ENCODE assay signal across 23 cellular contexts in genomic region chr3:63878394-63879089, GRCh38. TPM values are rescaled to one million over a fixed set of nuclear protein-coding genes. Genes with fewer than 3 reads are reported as not detected.
DNase-seq lines count a peak whose midpoint lies in the region; ATAC-seq, FAIRE-seq and TF ChIP-seq lines count a peak whose summit lies in the region.
"Had no signal": no experiment of that assay in that cellular context is flagged by ENCODE, and none has a peak within 500 bp of the region (broad histone marks: within the 10 kb centered on the region; RNA-seq: fewer than 3 reads in every experiment).

No MANE protein-coding gene starts in this region.

- H4K20me1 ChIP-seq in GM23248 (ENCODE audit: insufficient read depth): peaks cover 35% of the 10 kb centered on the region
- H4K20me1 ChIP-seq in HepG2 (ENCODE audit: insufficient read depth, low read length): peaks cover 10% of the 10 kb centered on the region

- H3K4me1 ChIP-seq in CD4-positive, alpha-beta memory T cell (ENCODE audit: insufficient read depth, low read length): peaks cover 46% of the 10 kb centered on the region
- H3K4me1 ChIP-seq in GM23248 (ENCODE audit: insufficient read depth): peaks cover 15% of the 10 kb centered on the region
- peaks cover 45% of the 10 kb centered on the region for H3K4me1 ChIP-seq in HepG2 (ENCODE audit: insufficient read depth, low read length)
- peaks cover 13% of the 10 kb centered on the region for H3K4me1 ChIP-seq in BE2C

- 75 to 80% methylated on average over 2 of the region's 2 CpGs for WGBS in GM23248 (ENCODE audit: low coverage in 1 of 2, low lambda C conversion rate in 2 of 2, missing lambda C conversion rate in 2 of 2), 2 experiments
- 78% methylated on average over 2 of the region's 2 CpGs for WGBS in HepG2 (ENCODE audit: low lambda C conversion rate)

- in situ Hi-C loops in GM23248 (cut with MboI): no loop called here
- in situ Hi-C loops in HepG2 (cut with HindIII; ENCODE audit: extremely low pct_ligation_motif_present, low pct_unique_long_range_greater_than_20kb): no loop called here

- no peaks in the 10 kb centered on the region for H3K36me3 ChIP-seq in CD4-positive, alpha-beta memory T cell (ENCODE audit: insufficient read depth, low read length)
- H3K36me3 ChIP-seq in GM23248 (ENCODE audit: low read depth): no peaks in the 10 kb centered on the region
- H3K36me3 ChIP-seq in HepG2 (replicated peaks in 1 of 2; ENCODE audit: control insufficient read depth in 1 of 2, insufficient read depth in 2 of 2, low read length in 2 of 2): no peaks in the 10 kb centered on the region
- H3K36me3 ChIP-seq in BE2C: no peaks in the 10 kb centered on the region
- H3K36me3 ChIP-seq: gastrocnemius medialis, MG63 had no signal

- POLR2A ChIA-PET in CD4-positive, alpha-beta memory T cell (lab: Charles Lee; ENCODE audit: partially characterized antibody): no interaction called here
- POLR2A ChIA-PET in activated CD8-positive, alpha-beta T cell treated with anti-CD3 and anti-CD28 coated beads, Interleukin-2, amount 10 ng/mL, durations not matched to agents 7 days and 5 days (lab: Charles Lee): no interaction called here
- POLR2A ChIA-PET in HepG2 (lab: Yijun Ruan, JAX): no interaction called here

- H3K9me3 Mint-ChIP-seq in CD4-positive, alpha-beta memory T cell: no peaks in the 10 kb centered on the region
- H3K9me3 Mint-ChIP-seq in activated CD8-positive, alpha-beta T cell treated with anti-CD3 and anti-CD28 coated beads, Interleukin-2, amount 10 ng/mL, durations not matched to agents 7 days and 5 days (ENCODE audit: insufficient read depth): no peaks in the 10 kb centered on the region
- H3K9me3 Mint-ChIP-seq: H9, nephron had no signal

- H3K4me1 Mint-ChIP-seq in CD4-positive, alpha-beta memory T cell: peaks cover 54 to 87% (median 64%) of the 10 kb centered on the region in 4 donors
- H3K4me1 Mint-ChIP-seq in activated CD8-positive, alpha-beta T cell treated with anti-CD3 and anti-CD28 coated beads, Interleukin-2, amount 10 ng/mL, durations not matched to agents 7 days and 5 days (ENCODE audit: low read depth): peaks cover 30% of the 10 kb centered on the region

- peak; percentile 44 for ATAC-seq in activated CD8-positive, alpha-beta T cell treated with anti-CD3 and anti-CD28 coated beads, Interleukin-2, amount 10 ng/mL, durations not matched to agents 7 days and 5 days
- ATAC-seq in HepG2: peak; percentile 66
- no peak for ATAC-seq in GM18870 (IDR thresholded peaks at IDR 0.05; ENCODE audit: unreplicated experiment)
- ATAC-seq: gastrocnemius medialis had no signal

- TF ChIP-seq EP300 in HepG2 (IDR thresholded peaks at IDR 0.05; ENCODE audit: low read depth in 2 of 2, low read length in 2 of 2): no peak
- TF ChIP-seq EP300 in HepG2 (CRISPR knock-in tag; IDR thresholded peaks at IDR 0.05; ENCODE audit: borderline replicate concordance): no peak

- DNase-seq in CD4-positive, alpha-beta memory T cell: no peak
- DNase-seq in GM23248 (no peak), HepG2 (ENCODE audit: low spot score) (peak; percentile 40), NCI-H2196 (lab: John Stamatoyannopoulos, UW; ENCODE audit: unreplicated experiment) (no peak), BE2C (no peak), H54 (ENCODE audit: insufficient read length, low spot score) (no peak)
- DNase-seq in activated CD8-positive, alpha-beta T cell treated with anti-CD3 and anti-CD28 coated beads, Interleukin-2, amount 10 ng/mL, durations not matched to agents 7 days and 5 days: no peak
- DNase-seq: caudate nucleus; gastrocnemius medialis; GF-D8; H9; NCI-H187 treated with DMSO at 0.1 percent for 48 hours; NCI-H446; NK-92 treated with Interleukin-12 subunit alpha and Interleukin-12 subunit beta, amount 100 ng/mL, for 24 hours; psoas muscle; stimulated activated CD4-positive, alpha-beta T cell treated with anti-CD3 and anti-CD28 coated beads, Interleukin-4, amount 100 ng/mL, for 24 hours had no signal

- no peaks in the 10 kb centered on the region for H3K27me3 ChIP-seq in CD4-positive, alpha-beta memory T cell (ENCODE audit: insufficient read depth, low read length)
- no peaks in the 10 kb centered on the region for H3K27me3 ChIP-seq in GM23248 (replicated peaks; ENCODE audit: insufficient read depth)
- no peaks in the 10 kb centered on the region for H3K27me3 ChIP-seq in HepG2 (ENCODE audit: control insufficient read depth in 1 of 2, insufficient read depth in 2 of 2, low read length in 2 of 2)
- no peaks in the 10 kb centered on the region for H3K27me3 ChIP-seq in BE2C
- H3K27me3 ChIP-seq: gastrocnemius medialis, MG63 had no signal

- no peaks in the 10 kb centered on the region for H3K36me3 Mint-ChIP-seq in CD4-positive, alpha-beta memory T cell
- peaks cover 17% of the 10 kb centered on the region for H3K36me3 Mint-ChIP-seq in activated CD8-positive, alpha-beta T cell treated with anti-CD3 and anti-CD28 coated beads, Interleukin-2, amount 10 ng/mL, durations not matched to agents 7 days and 5 days (ENCODE audit: low read depth)

- TF ChIP-seq POLR2A in HepG2 (IDR thresholded peaks at IDR 0.05; ENCODE audit: insufficient read depth in 1 of 2, low read depth in 2 of 2, low read length in 2 of 2) (no peak), H54 (IDR thresholded peaks at IDR 0.05; ENCODE audit: low read depth, low read length) (no peak)

- H3K4me2 ChIP-seq in GM23248 (ENCODE audit: unreplicated experiment): peak overlapping the region; percentile 18
- H3K4me2 ChIP-seq in HepG2 (ENCODE audit: low read depth, low read length): no peak overlapping the region
- H3K4me2 ChIP-seq: smooth muscle cell had no signal

- H3K27ac Mint-ChIP-seq in CD4-positive, alpha-beta memory T cell: peak overlapping the region; percentile 2 to 54 (median 8)
- peak overlapping the region; percentile 36 for H3K27ac Mint-ChIP-seq in activated CD8-positive, alpha-beta T cell treated with anti-CD3 and anti-CD28 coated beads, Interleukin-2, amount 10 ng/mL, durations not matched to agents 7 days and 5 days

- H3K9me2 ChIP-seq in GM23248 (ENCODE audit: insufficient read depth): no peaks in the 10 kb centered on the region

- intact Hi-C loops in CD4-positive, alpha-beta memory T cell (cut with micrococcal nuclease): no loop called here
- intact Hi-C loops in HepG2 (cut with micrococcal nuclease; ENCODE audit: unreplicated experiment): no loop called here

- peaks cover 4% of the 10 kb centered on the region; the same call in 1 of the 2 replicates for H3F3A ChIP-seq in GM23248 (ENCODE audit: insufficient read depth)

- H2AFZ ChIP-seq in GM23248 (no peak overlapping the region), HepG2 (ENCODE audit: low read length) (no peak overlapping the region)

- H3K79me2 ChIP-seq in GM23248 (ENCODE audit: insufficient read depth) (peaks cover 100% of the 10 kb centered on the region), HepG2 (ENCODE audit: insufficient read depth, low read length) (peaks cover 39% of the 10 kb centered on the region)

- no peaks in the 10 kb centered on the region for H3K27me3 Mint-ChIP-seq in CD4-positive, alpha-beta memory T cell
- no peaks in the 10 kb centered on the region for H3K27me3 Mint-ChIP-seq in activated CD8-positive, alpha-beta T cell treated with anti-CD3 and anti-CD28 coated beads, Interleukin-2, amount 10 ng/mL, durations not matched to agents 7 days and 5 days (ENCODE audit: low read depth)

- H3K27ac ChIP-seq in CD4-positive, alpha-beta memory T cell (ENCODE audit: low read depth, low read length): no peak overlapping the region
- H3K27ac ChIP-seq in GM23248 (no peak overlapping the region), HepG2 (ENCODE audit: extremely low read length, insufficient read depth, low read length) (no peak overlapping the region)
- H3K27ac ChIP-seq: gastrocnemius medialis, psoas muscle had no signal

- no TSS peak for BruUV-seq in HepG2 (replicated peaks; lab: Mats Ljungman, UMichigan)

- FAIRE-seq in HepG2 (lab: Jason Lieb, UNC) (no peak), H54 (lab: Jason Lieb, UNC) (no peak)

- no peak for TF ChIP-seq RAD21 in HepG2 (CRISPR knock-in tag; IDR thresholded peaks at IDR 0.05)

- H3K4me3 ChIP-seq in CD4-positive, alpha-beta memory T cell (ENCODE audit: low read length in 2 of 2): no peak overlapping the region
- no peak overlapping the region for H3K4me3 ChIP-seq in GM23248
- no peak overlapping the region for H3K4me3 ChIP-seq in HepG2 (replicated peaks in 1 of 3; ENCODE audit: insufficient read depth in 1 of 3, low read depth in 2 of 3, low read length in 3 of 3)
- H3K4me3 ChIP-seq in BE2C (ENCODE audit: low read depth, low read length): no peak overlapping the region
- H3K4me3 ChIP-seq: gastrocnemius medialis, MG63, psoas muscle, smooth muscle cell had no signal

- TF ChIP-seq CTCF in HepG2 (CRISPR knock-in tag; IDR thresholded peaks at IDR 0.05) (no peak), BE2C (IDR thresholded peaks at IDR 0.05; ENCODE audit: low read depth, low read length) (no peak)

- CTCF ChIA-PET in CD4-positive, alpha-beta memory T cell (lab: Charles Lee; ENCODE audit: partially characterized antibody): interaction anchor here (1.7 kb wide), 1 partner anchor 20 kb away, joined by 4 read pairs; no protein-coding TSS in a partner anchor
- CTCF ChIA-PET in activated CD8-positive, alpha-beta T cell treated with anti-CD3 and anti-CD28 coated beads, Interleukin-2, amount 10 ng/mL, durations not matched to agents 7 days and 5 days (lab: Charles Lee): interaction anchor here (0.9 kb wide), 1 partner anchor 110 kb away, joined by 3 read pairs; no protein-coding TSS in a partner anchor
- CTCF ChIA-PET in HepG2 (lab: Yijun Ruan, JAX; ENCODE audit: low intra/inter-chr PET ratio, low total read pairs): no interaction called here

- H3K9ac ChIP-seq in GM23248: no peak overlapping the region
- no peak overlapping the region for H3K9ac ChIP-seq in HepG2 (ENCODE audit: insufficient read depth, low read depth, low read length)

- no peak overlapping the region for H3K4me3 Mint-ChIP-seq in CD4-positive, alpha-beta memory T cell
- H3K4me3 Mint-ChIP-seq in activated CD8-positive, alpha-beta T cell treated with anti-CD3 and anti-CD28 coated beads, Interleukin-2, amount 10 ng/mL, durations not matched to agents 7 days and 5 days: no peak overlapping the region
- H3K4me3 Mint-ChIP-seq: H9, nephron had no signal

- no peaks in the 10 kb centered on the region for H3K9me3 ChIP-seq in CD4-positive, alpha-beta memory T cell (ENCODE audit: control insufficient read depth in 1 of 2, low read length in 2 of 2)
- H3K9me3 ChIP-seq in GM23248 (ENCODE audit: low read depth) (no peaks in the 10 kb centered on the region), HepG2 (ENCODE audit: low read length) (no peaks in the 10 kb centered on the region), BE2C (no peaks in the 10 kb centered on the region)
- H3K9me3 ChIP-seq: gastrocnemius medialis, MG63, psoas muscle had no signal

RNA-seq across cellular contexts. Expression of gene ATXN7, which starts 14.9 kb away (rescaled TPM):
- total RNA-seq in CD4-positive, alpha-beta memory T cell: 100 to 1,000 TPM; 153 to 160 TPM
- 10 to 100 TPM; 13.4 to 25.1 TPM for polyA plus RNA-seq in CD4-positive, alpha-beta memory T cell
- 3.9 and 6.6 TPM in 2 replicates for total RNA-seq in GM23248 (2014; rRNA removed; shearing (Covaris generic))
- polyA plus RNA-seq in GM23248 (2016; fragmentation: Nextera tagmentation; extraction: Ambion mirVana) (1.8 and 2.4 TPM in 2 replicates), HepG2 (2011; rRNA removed) (18.7 and 20.0 TPM in 2 replicates)
- total RNA-seq in activated CD8-positive, alpha-beta T cell treated with anti-CD3 and anti-CD28 coated beads, Interleukin-2, amount 10 ng/mL, durations not matched to agents 7 days and 5 days: 10 to 100 TPM; 35.6 to 40.5 TPM
- 5.4 and 13.8 TPM in 2 replicates for total RNA-seq in HepG2 (2016; rRNA removed; fragmentation: Illumina TruSeq; extraction: Trizol)
- 6.8 and 8.0 TPM in 2 replicates for total RNA-seq in HepG2 (2016; cell fraction: cytosol; rRNA removed; fragmentation: Illumina TruSeq; extraction: Trizol; ENCODE audit: low read depth)
- total RNA-seq in HepG2 (2016; cell fraction: insoluble cytoplasmic fraction; rRNA removed; fragmentation: Illumina TruSeq; extraction: Trizol): 5.9 and 11.2 TPM in 2 replicates
- 7.3 and 7.5 TPM in 2 replicates for total RNA-seq in HepG2 (2016; cell fraction: membrane; rRNA removed; fragmentation: Illumina TruSeq; extraction: Trizol)
- 40.8 and 41.1 TPM in 2 replicates for total RNA-seq in HepG2 (2016; cell fraction: nucleus; rRNA removed; fragmentation: Illumina TruSeq; extraction: Trizol)
- 7.6 and 8.5 TPM in 2 replicates for polyA plus RNA-seq in HepG2 (2011; cell fraction: cytosol; rRNA removed)
- 45.2 and 47.7 TPM in 2 replicates for polyA plus RNA-seq in HepG2 (2011; cell fraction: nucleus; rRNA removed)
- 6.4 and 9.3 TPM in 2 replicates for polyA plus RNA-seq in HepG2 (2012)
- 0.12 and 0.27 TPM in 2 replicates for polyA plus RNA-seq in HepG2 (2016; cell fraction: cytosol; fragmentation: Illumina TruSeq; extraction: Trizol; ENCODE audit: low read depth)
- 3.3 TPM in 2 replicates for polyA plus RNA-seq in HepG2 (2016; cell fraction: insoluble cytoplasmic fraction; fragmentation: Illumina TruSeq; extraction: Trizol; ENCODE audit: low read depth)
- 0.78 and 0.88 TPM in 2 replicates for polyA plus RNA-seq in HepG2 (2016; cell fraction: membrane; fragmentation: Illumina TruSeq; extraction: Trizol; ENCODE audit: low read depth)
- polyA plus RNA-seq in HepG2 (2016; cell fraction: nucleus; fragmentation: Illumina TruSeq; extraction: Trizol; ENCODE audit: insufficient read depth, low read depth): 12.8 and 18.3 TPM in 2 replicates
- 71.6 and 73.2 TPM in 2 replicates for polyA minus RNA-seq in HepG2 (2011; rRNA and poly(A)+ RNA removed; ENCODE audit: low replicate concordance)
- polyA minus RNA-seq in HepG2 (2011; cell fraction: cytosol; rRNA and poly(A)+ RNA removed): 12.0 and 13.4 TPM in 2 replicates
- polyA minus RNA-seq in HepG2 (2011; cell fraction: nucleus; rRNA and poly(A)+ RNA removed): 131 and 156 TPM in 2 replicates
- polyA plus RNA-seq in BE2C (2012; ENCODE audit: insufficient read depth, insufficient read length, low read depth): 8.7 TPM

RNA-seq across cellular contexts. Expression of gene THOC7, which starts 14.9 kb away (rescaled TPM):
- 10 to 100 TPM; 40.2 TPM for total RNA-seq in CD4-positive, alpha-beta memory T cell
- polyA plus RNA-seq in CD4-positive, alpha-beta memory T cell: 100 to 1,000 TPM in 1 of 2 donors, 10 to 100 TPM in 1; 85.5 to 142 TPM
- 54.8 and 71.7 TPM in 2 replicates for total RNA-seq in GM23248 (2014; rRNA removed; shearing (Covaris generic))
- 93.8 and 103 TPM in 2 replicates for polyA plus RNA-seq in GM23248 (2016; fragmentation: Nextera tagmentation; extraction: Ambion mirVana)
- 10 to 100 TPM; 88.9 to 91.7 TPM for total RNA-seq in activated CD8-positive, alpha-beta T cell treated with anti-CD3 and anti-CD28 coated beads, Interleukin-2, amount 10 ng/mL, durations not matched to agents 7 days and 5 days
- 63.5 and 80.4 TPM in 2 replicates for total RNA-seq in HepG2 (2016; rRNA removed; fragmentation: Illumina TruSeq; extraction: Trizol)
- 77.9 and 86.5 TPM in 2 replicates for total RNA-seq in HepG2 (2016; cell fraction: cytosol; rRNA removed; fragmentation: Illumina TruSeq; extraction: Trizol; ENCODE audit: low read depth)
- total RNA-seq in HepG2 (2016; cell fraction: insoluble cytoplasmic fraction; rRNA removed; fragmentation: Illumina TruSeq; extraction: Trizol): 66.5 and 80.9 TPM in 2 replicates
- 75.0 and 86.4 TPM in 2 replicates for total RNA-seq in HepG2 (2016; cell fraction: membrane; rRNA removed; fragmentation: Illumina TruSeq; extraction: Trizol)
- 27.4 and 28.6 TPM in 2 replicates for total RNA-seq in HepG2 (2016; cell fraction: nucleus; rRNA removed; fragmentation: Illumina TruSeq; extraction: Trizol)
- polyA plus RNA-seq in HepG2 (2011; rRNA removed): 26.5 and 32.8 TPM in 2 replicates
- polyA plus RNA-seq in HepG2 (2011; cell fraction: cytosol; rRNA removed): 11.4 and 19.8 TPM in 2 replicates
- 4.0 and 6.9 TPM in 2 replicates for polyA plus RNA-seq in HepG2 (2011; cell fraction: nucleus; rRNA removed)
- polyA plus RNA-seq in HepG2 (2012): 42.7 and 59.7 TPM in 2 replicates
- 131 and 137 TPM in 2 replicates for polyA plus RNA-seq in HepG2 (2016; cell fraction: cytosol; fragmentation: Illumina TruSeq; extraction: Trizol; ENCODE audit: low read depth)
- polyA plus RNA-seq in HepG2 (2016; cell fraction: insoluble cytoplasmic fraction; fragmentation: Illumina TruSeq; extraction: Trizol; ENCODE audit: low read depth): 111 and 112 TPM in 2 replicates
- 110 and 112 TPM in 2 replicates for polyA plus RNA-seq in HepG2 (2016; cell fraction: membrane; fragmentation: Illumina TruSeq; extraction: Trizol; ENCODE audit: low read depth)
- polyA plus RNA-seq in HepG2 (2016; cell fraction: nucleus; fragmentation: Illumina TruSeq; extraction: Trizol; ENCODE audit: insufficient read depth, low read depth): 54.5 and 57.0 TPM in 2 replicates
- 2.2 and 5.4 TPM in 2 replicates for polyA minus RNA-seq in HepG2 (2011; rRNA and poly(A)+ RNA removed; ENCODE audit: low replicate concordance)
- 8.1 and 9.6 TPM in 2 replicates for polyA minus RNA-seq in HepG2 (2011; cell fraction: cytosol; rRNA and poly(A)+ RNA removed)
- polyA minus RNA-seq in HepG2 (2011; cell fraction: nucleus; rRNA and poly(A)+ RNA removed): 7.1 and 10.6 TPM in 2 replicates
- polyA plus RNA-seq in BE2C (2012; ENCODE audit: insufficient read depth, insufficient read length, low read depth): 57.7 TPM

RNA-seq across cellular contexts. Expression of gene SCAANT1, which starts 33.6 kb away (rescaled TPM):
- not detected for total RNA-seq in CD4-positive, alpha-beta memory T cell
- polyA plus RNA-seq in CD4-positive, alpha-beta memory T cell: not detected
- not detected in 2 replicates for total RNA-seq in GM23248 (2014; rRNA removed; shearing (Covaris generic))
- not detected in 2 replicates for polyA plus RNA-seq in GM23248 (2016; fragmentation: Nextera tagmentation; extraction: Ambion mirVana)
- not detected for total RNA-seq in activated CD8-positive, alpha-beta T cell treated with anti-CD3 and anti-CD28 coated beads, Interleukin-2, amount 10 ng/mL, durations not matched to agents 7 days and 5 days
- total RNA-seq in HepG2 (2016; rRNA removed; fragmentation: Illumina TruSeq; extraction: Trizol): not detected in 2 replicates
- 3.1 TPM in 1 of 2 replicates, not detected in the other for total RNA-seq in HepG2 (2016; cell fraction: cytosol; rRNA removed; fragmentation: Illumina TruSeq; extraction: Trizol; ENCODE audit: low read depth)
- total RNA-seq in HepG2 (2016; cell fraction: insoluble cytoplasmic fraction; rRNA removed; fragmentation: Illumina TruSeq; extraction: Trizol): 1.8 TPM in 1 of 2 replicates, not detected in the other
- total RNA-seq in HepG2 (2016; cell fraction: membrane; rRNA removed; fragmentation: Illumina TruSeq; extraction: Trizol): not detected in 2 replicates
- 3.8 TPM in 1 of 2 replicates, not detected in the other for total RNA-seq in HepG2 (2016; cell fraction: nucleus; rRNA removed; fragmentation: Illumina TruSeq; extraction: Trizol)
- polyA plus RNA-seq in HepG2 (2011; rRNA removed): not detected in 2 replicates
- polyA plus RNA-seq in HepG2 (2011; cell fraction: cytosol; rRNA removed): not detected in 2 replicates
- not detected in 2 replicates for polyA plus RNA-seq in HepG2 (2011; cell fraction: nucleus; rRNA removed)
- polyA plus RNA-seq in HepG2 (2012): 2.0 TPM in 1 of 2 replicates, not detected in the other
- 1.5 TPM in 2 replicates for polyA plus RNA-seq in HepG2 (2016; cell fraction: cytosol; fragmentation: Illumina TruSeq; extraction: Trizol; ENCODE audit: low read depth)
- not detected in 2 replicates for polyA plus RNA-seq in HepG2 (2016; cell fraction: insoluble cytoplasmic fraction; fragmentation: Illumina TruSeq; extraction: Trizol; ENCODE audit: low read depth)
- polyA plus RNA-seq in HepG2 (2016; cell fraction: membrane; fragmentation: Illumina TruSeq; extraction: Trizol; ENCODE audit: low read depth): 1.5 TPM in 1 of 2 replicates, not detected in the other
- not detected in 2 replicates for polyA plus RNA-seq in HepG2 (2016; cell fraction: nucleus; fragmentation: Illumina TruSeq; extraction: Trizol; ENCODE audit: insufficient read depth, low read depth)
- polyA minus RNA-seq in HepG2 (2011; rRNA and poly(A)+ RNA removed; ENCODE audit: low replicate concordance): not detected in 2 replicates
- not detected in 2 replicates for polyA minus RNA-seq in HepG2 (2011; cell fraction: cytosol; rRNA and poly(A)+ RNA removed)
- polyA minus RNA-seq in HepG2 (2011; cell fraction: nucleus; rRNA and poly(A)+ RNA removed): 4.4 and 7.8 TPM in 2 replicates
- polyA plus RNA-seq in BE2C (2012; ENCODE audit: insufficient read depth, insufficient read length, low read depth): not detected
- total RNA-seq: gastrocnemius medialis, H9, mesenteric fat pad, psoas muscle, smooth muscle cell, ureter had no signal
- polyA plus RNA-seq: esophagus, psoas muscle, smooth muscle cell had no signal

RNA-seq across cellular contexts. Expression of gene C3orf49, which starts 59.4 kb away (rescaled TPM):
- total RNA-seq in CD4-positive, alpha-beta memory T cell: not detected
- polyA plus RNA-seq in CD4-positive, alpha-beta memory T cell: not detected
- total RNA-seq in GM23248 (2014; rRNA removed; shearing (Covaris generic)): not detected in 2 replicates
- not detected in 2 replicates for polyA plus RNA-seq in GM23248 (2016; fragmentation: Nextera tagmentation; extraction: Ambion mirVana)
- total RNA-seq in activated CD8-positive, alpha-beta T cell treated with anti-CD3 and anti-CD28 coated beads, Interleukin-2, amount 10 ng/mL, durations not matched to agents 7 days and 5 days: not detected
- not detected in 2 replicates for total RNA-seq in HepG2 (2016; rRNA removed; fragmentation: Illumina TruSeq; extraction: Trizol)
- total RNA-seq in HepG2 (2016; cell fraction: cytosol; rRNA removed; fragmentation: Illumina TruSeq; extraction: Trizol; ENCODE audit: low read depth): not detected in 2 replicates
- total RNA-seq in HepG2 (2016; cell fraction: insoluble cytoplasmic fraction; rRNA removed; fragmentation: Illumina TruSeq; extraction: Trizol): not detected in 2 replicates
- not detected in 2 replicates for total RNA-seq in HepG2 (2016; cell fraction: membrane; rRNA removed; fragmentation: Illumina TruSeq; extraction: Trizol)
- total RNA-seq in HepG2 (2016; cell fraction: nucleus; rRNA removed; fragmentation: Illumina TruSeq; extraction: Trizol): not detected in 2 replicates
- polyA plus RNA-seq in HepG2 (2011; rRNA removed): not detected in 2 replicates
- not detected in 2 replicates for polyA plus RNA-seq in HepG2 (2011; cell fraction: cytosol; rRNA removed)
- not detected in 2 replicates for polyA plus RNA-seq in HepG2 (2011; cell fraction: nucleus; rRNA removed)
- polyA plus RNA-seq in HepG2 (2012): not detected in 2 replicates
- polyA plus RNA-seq in HepG2 (2016; cell fraction: cytosol; fragmentation: Illumina TruSeq; extraction: Trizol; ENCODE audit: low read depth): not detected in 2 replicates
- polyA plus RNA-seq in HepG2 (2016; cell fraction: insoluble cytoplasmic fraction; fragmentation: Illumina TruSeq; extraction: Trizol; ENCODE audit: low read depth): not detected in 2 replicates
- not detected in 2 replicates for polyA plus RNA-seq in HepG2 (2016; cell fraction: membrane; fragmentation: Illumina TruSeq; extraction: Trizol; ENCODE audit: low read depth)
- polyA plus RNA-seq in HepG2 (2016; cell fraction: nucleus; fragmentation: Illumina TruSeq; extraction: Trizol; ENCODE audit: insufficient read depth, low read depth): not detected in 2 replicates
- not detected in 2 replicates for polyA minus RNA-seq in HepG2 (2011; rRNA and poly(A)+ RNA removed; ENCODE audit: low replicate concordance)
- not detected in 2 replicates for polyA minus RNA-seq in HepG2 (2011; cell fraction: cytosol; rRNA and poly(A)+ RNA removed)
- not detected in 2 replicates for polyA minus RNA-seq in HepG2 (2011; cell fraction: nucleus; rRNA and poly(A)+ RNA removed)
- polyA plus RNA-seq in BE2C (2012; ENCODE audit: insufficient read depth, insufficient read length, low read depth): not detected
- total RNA-seq: gastrocnemius medialis, H9, mesenteric fat pad, psoas muscle, smooth muscle cell, ureter had no signal
- polyA plus RNA-seq: esophagus, smooth muscle cell had no signal
